ENCODE assay signal across 9 cellular contexts in the genomic region with DNA sequence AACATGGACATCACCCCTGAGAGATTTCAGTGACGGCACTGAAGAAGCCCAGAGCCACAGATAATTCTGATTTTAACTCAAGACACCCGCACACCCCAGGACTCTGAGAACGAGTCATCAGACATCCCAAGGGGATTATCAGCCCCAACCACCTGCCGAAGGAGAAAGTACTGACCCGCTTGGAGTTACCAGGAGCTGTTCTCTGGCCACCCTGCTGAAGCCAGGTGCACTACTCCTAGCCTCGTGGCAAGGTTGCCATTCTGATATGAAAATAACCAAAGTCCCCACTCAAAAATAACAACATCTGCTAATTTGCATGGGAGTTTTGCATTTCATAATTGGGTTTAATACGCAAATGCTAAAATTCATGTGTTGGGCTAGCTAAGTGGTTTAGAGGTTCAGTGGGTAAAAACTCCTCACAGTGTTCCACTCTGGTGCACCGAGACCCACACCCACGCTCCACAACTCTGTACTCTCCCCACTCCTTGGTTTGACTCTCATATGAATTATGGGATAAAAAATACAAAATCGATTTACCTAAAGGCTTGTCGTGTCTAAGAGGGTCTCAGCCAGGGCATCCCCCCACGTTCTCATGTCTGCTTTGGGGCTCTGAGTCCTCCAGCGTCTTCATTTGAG.
DNase-seq lines count a peak whose midpoint lies in the region; ATAC-seq and TF ChIP-seq lines count a peak whose summit lies in the region.
"Had no signal": no experiment of that assay in that cellular context is flagged by ENCODE, and none has a peak within 500 bp of the region (broad histone marks: within the 10 kb centered on the region; RNA-seq: fewer than 3 reads in every experiment).

No MANE protein-coding gene starts in this region.

- no peaks in the 10 kb centered on the region for H3K27me3 Mint-ChIP-seq in naive B cell
- H3K27me3 Mint-ChIP-seq in mesothelial cell of epicardium (ENCODE audit: low read depth) = peaks cover 20% of the 10 kb centered on the region

- H3K4me1 Mint-ChIP-seq in naive B cell (peaks cover 5 to 9% (median 6%) of the 10 kb centered on the region in 3 donors), mesothelial cell of epicardium (peaks cover 10% of the 10 kb centered on the region)

- H3K4me3 Mint-ChIP-seq in naive B cell = peak overlapping the region in 3 of 8 donors; percentile 23 to 59 (median 47)
- no peak overlapping the region for H3K4me3 Mint-ChIP-seq in mesothelial cell of epicardium

- ATAC-seq in GM18517 (IDR thresholded peaks at IDR 0.05; ENCODE audit: unreplicated experiment) (peak; percentile 45), GM21515 (IDR thresholded peaks at IDR 0.05; ENCODE audit: unreplicated experiment) (peak; percentile 43), HG03439 (IDR thresholded peaks at IDR 0.05; ENCODE audit: unreplicated experiment) (peak; percentile 34), naive B cell (ENCODE audit: low read depth in 2 of 2) (peak; percentile 30 to 83)
- ATAC-seq: left lung had no signal

- H3K36me3 Mint-ChIP-seq in naive B cell = no peaks in the 10 kb centered on the region
- no peaks in the 10 kb centered on the region for H3K36me3 Mint-ChIP-seq in mesothelial cell of epicardium

- peak overlapping the region in 2 of 6 donors; percentile 63 to 78 for H3K27ac Mint-ChIP-seq in naive B cell
- no peak overlapping the region for H3K27ac Mint-ChIP-seq in mesothelial cell of epicardium

- H3K9me3 Mint-ChIP-seq in naive B cell (no peaks in the 10 kb centered on the region), mesothelial cell of epicardium (no peaks in the 10 kb centered on the region)

- no peak for TF ChIP-seq CTCF in mesothelial cell of epicardium (IDR thresholded peaks at IDR 0.05; ENCODE audit: unreplicated experiment)

- DNase-seq in naive B cell (no peak), dedifferentiated amniotic fluid mesenchymal stem cell (ENCODE audit: extremely low spot score) (no peak), mesothelial cell of epicardium (ENCODE audit: low spot score in 2 of 2, unreplicated experiment in 2 of 2) (no peak), ureter (ENCODE audit: low spot score) (no peak)
- no peak for DNase-seq in activated CD4-positive, alpha-beta T cell treated with anti-CD3 and anti-CD28 coated beads for 1 hour
- DNase-seq: left lung had no signal
